8 cellular contexts compared by ENCODE assay signal in the genomic region with DNA sequence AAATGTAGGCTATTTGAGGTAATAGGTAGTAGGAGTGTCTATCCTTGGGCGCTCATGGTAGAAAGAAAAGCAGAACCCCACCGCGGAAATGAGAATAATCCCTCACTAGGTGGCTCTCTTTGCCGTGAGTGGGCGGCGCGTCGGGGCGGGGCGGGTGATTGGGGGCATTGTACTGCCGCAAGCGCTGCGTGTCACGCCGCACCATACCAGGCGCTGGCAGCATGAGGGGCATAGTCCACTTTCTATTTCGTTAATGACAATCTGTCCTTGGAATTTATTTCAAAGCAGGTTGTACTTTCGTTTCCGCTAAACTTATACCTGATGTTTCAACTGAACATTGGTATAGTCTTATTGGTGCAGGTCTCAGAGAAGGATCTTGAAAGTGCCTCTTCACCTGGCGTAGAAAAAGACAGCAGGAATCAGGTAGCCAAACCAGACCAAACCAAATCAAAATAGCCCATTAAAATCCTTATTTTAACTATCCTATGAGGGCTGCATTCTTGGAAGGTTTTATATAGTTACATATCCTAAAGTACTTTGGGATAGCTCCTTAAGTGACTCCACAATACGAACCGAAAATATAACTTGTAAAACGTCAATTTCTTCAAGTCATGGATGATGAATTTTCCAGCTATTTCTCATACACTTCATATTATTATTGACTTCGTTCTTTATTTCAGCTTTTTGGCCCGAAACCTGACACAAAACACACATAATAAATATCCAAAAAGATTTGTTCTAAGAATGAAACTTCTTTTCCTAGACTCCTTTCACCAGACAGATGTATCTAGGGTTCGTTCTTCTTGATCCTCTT. TPM values are rescaled to one million over a fixed set of nuclear protein-coding genes. Genes with fewer than 3 reads are reported as not detected.
DNase-seq lines count a peak whose midpoint lies in the region; ATAC-seq and TF ChIP-seq lines count a peak whose summit lies in the region.

No MANE protein-coding gene starts in this region.

- peak overlapping the region; percentile 97 for H3K4me2 ChIP-seq in parathyroid adenoma (ENCODE audit: low read length)

- H3K4me1 Mint-ChIP-seq in activated naive CD8-positive, alpha-beta T cell treated with anti-CD3 and anti-CD28 coated beads for 36 hours = peaks cover 28% of the 10 kb centered on the region

- TF ChIP-seq CTCF in parathyroid adenoma (IDR thresholded peaks at IDR 0.05) (peak; percentile 48), tibial nerve (IDR thresholded peaks at IDR 0.05) (peak; percentile 29 to 63 (median 60))

- peaks cover 3% of the 10 kb centered on the region for H3K27me3 Mint-ChIP-seq in activated naive CD8-positive, alpha-beta T cell treated with anti-CD3 and anti-CD28 coated beads for 36 hours

- H3K9ac ChIP-seq in parathyroid adenoma = no peak overlapping the region

- peak; percentile 88 for DNase-seq in G401 (ENCODE audit: low spot score)
- peak; percentile 75 for DNase-seq in NCI-H1105 treated with DMSO at 0.1 percent for 48 hours (lab: John Stamatoyannopoulos, UW)
- DNase-seq in SKM-1 treated with dmso at 0.1 percent for 144 hours (lab: John Stamatoyannopoulos, UW; ENCODE audit: unreplicated experiment) = peak; percentile 90
- peak; percentile 93 for DNase-seq in activated naive CD8-positive, alpha-beta T cell treated with anti-CD3 and anti-CD28 coated beads for 36 hours
- peak; percentile 91 for DNase-seq in Right ventricle myocardium superior
- DNase-seq in tibial nerve (ENCODE audit: low spot score in 2 of 2) = peak; percentile 70 to 77

- in situ Hi-C loops in G401 (cut with HindIII; ENCODE audit: low sequenced_read_pairs) = no loop called here

- H3K9me3 Mint-ChIP-seq in activated naive CD8-positive, alpha-beta T cell treated with anti-CD3 and anti-CD28 coated beads for 36 hours = no peaks in the 10 kb centered on the region

- no peaks in the 10 kb centered on the region for H3K27me3 ChIP-seq in parathyroid adenoma (ENCODE audit: control insufficient read depth, insufficient read depth, low read length)
- H3K27me3 ChIP-seq in tibial nerve = no peaks in the 10 kb centered on the region

- H3K79me2 ChIP-seq in parathyroid adenoma = peaks cover 13% of the 10 kb centered on the region

- TF ChIP-seq EP300 in tibial nerve (IDR thresholded peaks at IDR 0.05) = peak in 1 of 2 donors; percentile 79

- H3K36me3 ChIP-seq in parathyroid adenoma (ENCODE audit: control insufficient read depth, insufficient read depth, low read length) (no peaks in the 10 kb centered on the region), tibial nerve (no peaks in the 10 kb centered on the region)

- intact Hi-C loops in Right ventricle myocardium superior (cut with DNase I) = loop anchor here (5.0 kb wide), 3 partner anchors 72 to 188 kb away; no protein-coding TSS in a partner anchor

- TF ChIP-seq POLR2A in tibial nerve (IDR thresholded peaks at IDR 0.05) = peak in 1 of 2 donors; percentile 24

- H3K4me3 ChIP-seq in parathyroid adenoma (ENCODE audit: low read depth, low read length) = peak overlapping the region; percentile 95
- peak overlapping the region; percentile 62 to 85 (median 78) for H3K4me3 ChIP-seq in tibial nerve

- peak overlapping the region; percentile 98 for H2AFZ ChIP-seq in parathyroid adenoma

- peak overlapping the region; percentile 91 for H3K4me3 Mint-ChIP-seq in activated naive CD8-positive, alpha-beta T cell treated with anti-CD3 and anti-CD28 coated beads for 36 hours

- H3K27ac ChIP-seq in parathyroid adenoma = peak overlapping the region; percentile 98
- H3K27ac ChIP-seq in tibial nerve = peak overlapping the region; percentile 89 to 97 (median 96)

- peak overlapping the region; percentile 99 for H3K27ac Mint-ChIP-seq in activated naive CD8-positive, alpha-beta T cell treated with anti-CD3 and anti-CD28 coated beads for 36 hours

- peaks cover 12% of the 10 kb centered on the region for H3K36me3 Mint-ChIP-seq in activated naive CD8-positive, alpha-beta T cell treated with anti-CD3 and anti-CD28 coated beads for 36 hours

- ATAC-seq in HG02571 (IDR thresholded peaks at IDR 0.05; ENCODE audit: unreplicated experiment) (peak; percentile 20), Right ventricle myocardium superior (ENCODE audit: poor library complexity) (peak; percentile 64)

- H3K4me1 ChIP-seq in parathyroid adenoma = no peaks in the 10 kb centered on the region
- peaks cover 0 to 30% (median 14%) of the 10 kb centered on the region in 4 donors for H3K4me1 ChIP-seq in tibial nerve

- WGBS in tibial nerve, 2 donors = 1% methylated on average over 26 of the region's 26 CpGs

- H3K9me3 ChIP-seq in parathyroid adenoma (ENCODE audit: control insufficient read depth, low read length) (no peaks in the 10 kb centered on the region), tibial nerve (no peaks in the 10 kb centered on the region)

RNA-seq across cellular contexts. Expression of a gene that starts 1.9 kb away (rescaled TPM):
- 25.7 and 32.7 TPM in 2 replicates for total RNA-seq in G401 (2014; rRNA removed; shearing (Covaris generic))
- 10 to 100 TPM; 61.4 to 65.1 TPM for total RNA-seq in activated naive CD8-positive, alpha-beta T cell treated with anti-CD3 and anti-CD28 coated beads for 36 hours
- 41.1 TPM for total RNA-seq in Right ventricle myocardium superior
- 10 to 100 TPM; 40.4 to 56.6 (median 51.1) TPM for total RNA-seq in tibial nerve

RNA-seq across cellular contexts. Expression of a gene that starts 52.2 kb away (rescaled TPM):
- 0.27 and 0.62 TPM in 2 replicates for total RNA-seq in G401 (2014; rRNA removed; shearing (Covaris generic))
- total RNA-seq in activated naive CD8-positive, alpha-beta T cell treated with anti-CD3 and anti-CD28 coated beads for 36 hours = not detected
- total RNA-seq in Right ventricle myocardium superior (2.1 TPM), tibial nerve (1 to 10 TPM in 2 of 4 donors, under 1 TPM in 2; 0.60 to 1.7 (median 0.92) TPM)

Comparison
In these comparisons a context has a peak if more than half of its experiments do, and no peak if none do; other contexts are left out.
1. Peak in every context shown above with its lines: DNase-seq, ATAC-seq, H3K4me3 ChIP-seq and H3K27ac ChIP-seq.